Comparison of ENCODE assay signal across 2 cellular contexts in the genomic region with DNA sequence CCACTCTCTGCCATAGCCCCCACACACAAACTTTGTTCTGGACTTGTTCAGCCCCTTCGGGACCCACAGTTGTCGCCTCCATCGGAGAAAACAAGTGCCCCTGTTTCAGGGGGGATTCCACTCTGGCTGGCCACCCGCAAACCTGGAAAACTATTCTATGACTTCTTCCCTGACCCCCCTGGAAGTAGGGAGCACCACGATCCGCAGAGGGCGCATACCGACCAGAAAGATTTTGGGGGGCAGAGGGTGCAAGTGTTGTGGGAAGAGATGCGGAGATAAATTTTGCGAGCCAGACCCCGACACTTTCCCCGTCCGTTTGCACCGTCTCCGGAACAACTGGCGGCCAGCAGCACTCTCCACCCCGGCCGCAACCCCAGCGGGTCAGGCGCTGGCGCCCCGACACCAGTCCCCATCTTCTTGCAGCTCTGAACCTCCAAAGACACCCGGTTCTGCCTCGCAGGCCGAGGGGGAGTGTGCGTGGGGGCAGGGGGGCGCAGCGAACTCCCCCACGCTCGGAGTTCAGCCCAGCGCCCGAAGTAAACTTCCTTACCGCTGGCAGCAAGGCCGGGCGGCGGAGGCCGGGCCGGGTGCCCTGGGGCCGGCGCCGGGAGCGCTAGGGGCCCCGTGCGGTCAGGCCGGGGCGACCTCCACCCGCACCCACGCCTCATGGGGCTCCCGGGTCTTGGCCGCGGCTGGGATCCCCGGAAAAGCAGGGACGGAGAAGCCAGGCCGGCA.
A peak's percentile ranks its signal among the peaks of the same experiment; 100 is the strongest.
TF ChIP-seq lines count a peak whose summit lies in the region.

No MANE protein-coding gene starts in this region.

TF ChIP-seq in HEK293, 187 proteins besides CTCF, POLR2A, EP300 and RAD21 (continued from another document and continues in another):
- TF ChIP-seq ZNF248 (tag by site-specific recombination; IDR thresholded peaks at IDR 0.05) (no peak), ZNF596 (tag by site-specific recombination; IDR thresholded peaks at IDR 0.05) (no peak), ZFP69B (tag by site-specific recombination; IDR thresholded peaks at IDR 0.05) (no peak), ZNF701 (tag by site-specific recombination; IDR thresholded peaks at IDR 0.05) (no peak), ZNF155 (tag by site-specific recombination; IDR thresholded peaks at IDR 0.05) (no peak), GLIS2 (tag by site-specific recombination; IDR thresholded peaks at IDR 0.05) (peak; percentile 43; the same call in 1 of the 2 replicates), SP2 (tag by site-specific recombination; IDR thresholded peaks at IDR 0.05) (no peak), ZBTB10 (tag by site-specific recombination; IDR thresholded peaks at IDR 0.05) (peak; percentile 60), KLF8 (tag by site-specific recombination; IDR thresholded peaks at IDR 0.05) (no peak), SALL2 (tag by site-specific recombination; IDR thresholded peaks at IDR 0.05; ENCODE audit: borderline replicate concordance) (no peak), ZNF654 (tag by site-specific recombination; IDR thresholded peaks at IDR 0.05; ENCODE audit: low read depth) (no peak), PRDM10 (tag by site-specific recombination; IDR thresholded peaks at IDR 0.05) (peak; percentile 97), ZBTB20 (tag by site-specific recombination; IDR thresholded peaks at IDR 0.05) (peak; percentile 63), MEIS1 (CRISPR knock-in tag; IDR thresholded peaks at IDR 0.05; ENCODE audit: borderline replicate concordance) (no peak)
- TF ChIP-seq, protein P1, sequence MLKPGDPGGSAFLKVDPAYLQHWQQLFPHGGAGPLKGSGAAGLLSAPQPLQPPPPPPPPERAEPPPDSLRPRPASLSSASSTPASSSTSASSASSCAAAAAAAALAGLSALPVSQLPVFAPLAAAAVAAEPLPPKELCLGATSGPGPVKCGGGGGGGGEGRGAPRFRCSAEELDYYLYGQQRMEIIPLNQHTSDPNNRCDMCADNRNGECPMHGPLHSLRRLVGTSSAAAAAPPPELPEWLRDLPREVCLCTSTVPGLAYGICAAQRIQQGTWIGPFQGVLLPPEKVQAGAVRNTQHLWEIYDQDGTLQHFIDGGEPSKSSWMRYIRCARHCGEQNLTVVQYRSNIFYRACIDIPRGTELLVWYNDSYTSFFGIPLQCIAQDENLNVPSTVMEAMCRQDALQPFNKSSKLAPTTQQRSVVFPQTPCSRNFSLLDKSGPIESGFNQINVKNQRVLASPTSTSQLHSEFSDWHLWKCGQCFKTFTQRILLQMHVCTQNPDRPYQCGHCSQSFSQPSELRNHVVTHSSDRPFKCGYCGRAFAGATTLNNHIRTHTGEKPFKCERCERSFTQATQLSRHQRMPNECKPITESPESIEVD (tag by site-specific recombination; IDR thresholded peaks at IDR 0.05) = no peak
- TF ChIP-seq, protein P2, sequence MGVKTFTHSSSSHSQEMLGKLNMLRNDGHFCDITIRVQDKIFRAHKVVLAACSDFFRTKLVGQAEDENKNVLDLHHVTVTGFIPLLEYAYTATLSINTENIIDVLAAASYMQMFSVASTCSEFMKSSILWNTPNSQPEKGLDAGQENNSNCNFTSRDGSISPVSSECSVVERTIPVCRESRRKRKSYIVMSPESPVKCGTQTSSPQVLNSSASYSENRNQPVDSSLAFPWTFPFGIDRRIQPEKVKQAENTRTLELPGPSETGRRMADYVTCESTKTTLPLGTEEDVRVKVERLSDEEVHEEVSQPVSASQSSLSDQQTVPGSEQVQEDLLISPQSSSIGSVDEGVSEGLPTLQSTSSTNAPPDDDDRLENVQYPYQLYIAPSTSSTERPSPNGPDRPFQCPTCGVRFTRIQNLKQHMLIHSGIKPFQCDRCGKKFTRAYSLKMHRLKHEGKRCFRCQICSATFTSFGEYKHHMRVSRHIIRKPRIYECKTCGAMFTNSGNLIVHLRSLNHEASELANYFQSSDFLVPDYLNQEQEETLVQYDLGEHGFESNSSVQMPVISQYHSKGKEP (tag by site-specific recombination; IDR thresholded peaks at IDR 0.05) = no peak

TF ChIP-seq in GM12878, 131 proteins besides CTCF, POLR2A, EP300 and RAD21:
- TF ChIP-seq USF1 (IDR thresholded peaks at IDR 0.05; ENCODE audit: borderline replicate concordance, extremely low read length, insufficient read depth, low read depth, low read length) = no peak
- TF ChIP-seq, protein P3, sequence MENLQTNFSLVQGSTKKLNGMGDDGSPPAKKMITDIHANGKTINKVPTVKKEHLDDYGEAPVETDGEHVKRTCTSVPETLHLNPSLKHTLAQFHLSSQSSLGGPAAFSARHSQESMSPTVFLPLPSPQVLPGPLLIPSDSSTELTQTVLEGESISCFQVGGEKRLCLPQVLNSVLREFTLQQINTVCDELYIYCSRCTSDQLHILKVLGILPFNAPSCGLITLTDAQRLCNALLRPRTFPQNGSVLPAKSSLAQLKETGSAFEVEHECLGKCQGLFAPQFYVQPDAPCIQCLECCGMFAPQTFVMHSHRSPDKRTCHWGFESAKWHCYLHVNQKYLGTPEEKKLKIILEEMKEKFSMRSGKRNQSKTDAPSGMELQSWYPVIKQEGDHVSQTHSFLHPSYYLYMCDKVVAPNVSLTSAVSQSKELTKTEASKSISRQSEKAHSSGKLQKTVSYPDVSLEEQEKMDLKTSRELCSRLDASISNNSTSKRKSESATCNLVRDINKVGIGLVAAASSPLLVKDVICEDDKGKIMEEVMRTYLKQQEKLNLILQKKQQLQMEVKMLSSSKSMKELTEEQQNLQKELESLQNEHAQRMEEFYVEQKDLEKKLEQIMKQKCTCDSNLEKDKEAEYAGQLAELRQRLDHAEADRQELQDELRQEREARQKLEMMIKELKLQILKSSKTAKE (IDR thresholded peaks at IDR 0.05; ENCODE audit: low read depth, poor library complexity, severe bottlenecking) = no peak
- TF ChIP-seq SUZ12 (IDR thresholded peaks at IDR 0.05; ENCODE audit: unreplicated experiment) = peak; percentile 73
- no peak for TF ChIP-seq E2F8 (IDR thresholded peaks at IDR 0.05; ENCODE audit: low read depth, partially characterized antibody)
